In genomic region chrX:134753185-134754008, GRCh38 we compare ENCODE assay signal across 13 cellular contexts. TPM values are rescaled to one million over a fixed set of nuclear protein-coding genes. Genes with fewer than 3 reads are reported as not detected.
A peak's percentile ranks its signal among the peaks of the same experiment; 100 is the strongest.
DNase-seq lines count a peak whose midpoint lies in the region; ATAC-seq, FAIRE-seq and TF ChIP-seq lines count a peak whose summit lies in the region.
"Had no signal": no experiment of that assay in that cellular context is flagged by ENCODE, and none has a peak within 500 bp of the region (broad histone marks: within the 10 kb centered on the region; RNA-seq: fewer than 3 reads in every experiment).

No MANE protein-coding gene starts in this region.

- H3K4me1 ChIP-seq in RWPE2 (ENCODE audit: insufficient read depth, poor library complexity, severe bottlenecking), result no peaks in the 10 kb centered on the region
- H3K4me1 ChIP-seq: upper lobe of left lung had no signal

- H3K4me3 Mint-ChIP-seq in nephron progenitor cell, result no peak overlapping the region
- H3K4me3 Mint-ChIP-seq: memory B cell had no signal

- no peaks in the 10 kb centered on the region for H3K36me3 Mint-ChIP-seq in nephron progenitor cell (ENCODE audit: low read depth)
- H3K36me3 Mint-ChIP-seq: memory B cell had no signal

- H3K4me3 ChIP-seq in AG04450 (ENCODE audit: low read depth, low read length) (no peak overlapping the region), RWPE2 (ENCODE audit: severe bottlenecking) (no peak overlapping the region), fibroblast of villous mesenchyme (ENCODE audit: low read depth, low read length) (no peak overlapping the region)
- H3K4me3 ChIP-seq: coronary artery, upper lobe of left lung had no signal

- POLR2A ChIA-PET in AG04450 (lab: Yijun Ruan, JAX), result interaction anchor here (0.8 to 0.9 kb wide), 2 partner anchors 121 to 122 kb away, joined by 3 read pairs; no protein-coding TSS in a partner anchor

- no peaks in the 10 kb centered on the region for H3K36me3 ChIP-seq in RWPE2 (ENCODE audit: low read depth)
- H3K36me3 ChIP-seq: upper lobe of left lung had no signal

- peak; percentile 80 for FAIRE-seq in H54 (lab: Jason Lieb, UNC)

- H3K27me3 ChIP-seq in AG04450 (ENCODE audit: control insufficient read depth, insufficient read depth, low read length), result no peaks in the 10 kb centered on the region
- no peaks in the 10 kb centered on the region for H3K27me3 ChIP-seq in RWPE2 (ENCODE audit: insufficient read depth, poor library complexity, severe bottlenecking)
- H3K27me3 ChIP-seq: upper lobe of left lung had no signal

- TF ChIP-seq POLR2A in H54 (IDR thresholded peaks at IDR 0.05; ENCODE audit: low read depth, low read length), result no peak

- ATAC-seq in RWPE2 (ENCODE audit: low read depth) (peak; percentile 57; the same call in 2 of the 3 replicates), GM18868 (IDR thresholded peaks at IDR 0.05; ENCODE audit: unreplicated experiment) (no peak), GM19452 (IDR thresholded peaks at IDR 0.05; ENCODE audit: unreplicated experiment) (no peak), HG03342 (IDR thresholded peaks at IDR 0.05; ENCODE audit: unreplicated experiment) (no peak)

- peaks cover 3% of the 10 kb centered on the region for H3K27me3 Mint-ChIP-seq in nephron progenitor cell (ENCODE audit: low read depth, poor library complexity)

- CTCF ChIA-PET in AG04450 (lab: Charles Lee), result interaction anchor here (0.6 to 1.5 kb wide), 8 partner anchors 11 to 270 kb away, joined by 3 to 8 read pairs (median 4); no protein-coding TSS in a partner anchor

- DNase-seq in AG04450 (ENCODE audit: low read depth, low spot score) (no peak), H54 (ENCODE audit: insufficient read length, low spot score) (peak; percentile 13), RWPE2 (ENCODE audit: low spot score) (no peak), fibroblast of villous mesenchyme (ENCODE audit: low read depth) (peak; percentile 61), nephron progenitor cell (no peak)
- DNase-seq: DND-41; stimulated activated CD4-positive, alpha-beta T cell treated with anti-CD3 and anti-CD28 coated beads, Interleukin-2, amount 100 ng/mL, for 48 hours; upper lobe of left lung had no signal

- H3K9me3 Mint-ChIP-seq in nephron progenitor cell, result peaks cover 44% of the 10 kb centered on the region
- H3K9me3 Mint-ChIP-seq: memory B cell had no signal

- no peaks in the 10 kb centered on the region for H3K9me3 ChIP-seq in AG04450 (ENCODE audit: control insufficient read depth, insufficient read depth, low read length)
- H3K9me3 ChIP-seq in RWPE2 (ENCODE audit: severe bottlenecking), result no peaks in the 10 kb centered on the region
- H3K9me3 ChIP-seq: upper lobe of left lung had no signal

- no peak overlapping the region for H3K27ac Mint-ChIP-seq in nephron progenitor cell
- H3K27ac Mint-ChIP-seq: memory B cell had no signal

- TF ChIP-seq CTCF in AG04450 (IDR thresholded peaks at IDR 0.05; ENCODE audit: low read depth, low read length), result peak; percentile 24; the same call in 1 of the 2 replicates
- peak; percentile 68 for TF ChIP-seq CTCF in RWPE2 (IDR thresholded peaks at IDR 0.05; ENCODE audit: poor library complexity, severe bottlenecking)
- TF ChIP-seq CTCF in fibroblast of villous mesenchyme (IDR thresholded peaks at IDR 0.05; ENCODE audit: insufficient read depth, low read depth, low read length), result peak; percentile 34
- TF ChIP-seq CTCF in nephron progenitor cell (IDR thresholded peaks at IDR 0.05), result no peak

- H3K4me1 Mint-ChIP-seq in nephron progenitor cell, result peaks cover 28% of the 10 kb centered on the region
- H3K4me1 Mint-ChIP-seq: memory B cell had no signal

- H3K27ac ChIP-seq in AG04450 (ENCODE audit: low read depth, low read length), result peak overlapping the region; percentile 31
- H3K27ac ChIP-seq in RWPE2 (ENCODE audit: poor library complexity, severe bottlenecking), result no peak overlapping the region
- H3K27ac ChIP-seq: coronary artery, upper lobe of left lung had no signal

RNA-seq across cellular contexts. Expression of gene PABIR2, which starts 43.6 kb away (rescaled TPM):
- 20.1 and 21.6 TPM in 2 replicates for polyA plus RNA-seq in AG04450 (2011; rRNA removed)
- polyA minus RNA-seq in AG04450 (2011; rRNA and poly(A)+ RNA removed), result 11.8 and 13.9 TPM in 2 replicates
- 5.5 and 9.5 TPM in 2 replicates for total RNA-seq in fibroblast of villous mesenchyme

Comparison
In these comparisons a context has a peak if more than half of its experiments do, and no peak if none do; other contexts are left out.
1. DNase-seq: peak in H54 (single experiment) and fibroblast of villous mesenchyme (single experiment); none in AG04450 (single experiment), RWPE2 (single experiment) and nephron progenitor cell (single experiment).